Comparison of ENCODE assay signal across 8 cellular contexts in the genomic region with DNA sequence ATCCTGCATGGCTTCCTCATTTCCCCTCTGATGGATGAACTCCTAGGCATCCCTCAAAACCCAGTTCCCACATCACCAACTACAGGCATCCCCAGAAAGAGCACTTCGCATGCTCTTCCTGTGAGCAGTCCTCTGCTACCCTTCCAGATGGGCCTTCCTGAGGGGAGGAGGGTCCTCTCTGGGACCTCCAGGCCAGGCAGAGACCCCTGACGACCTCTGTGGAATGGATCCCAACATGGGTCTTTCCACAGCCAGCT. TPM values are rescaled to one million over a fixed set of nuclear protein-coding genes. Genes with fewer than 3 reads are reported as not detected.
A peak's percentile ranks its signal among the peaks of the same experiment; 100 is the strongest.
DNase-seq lines count a peak whose midpoint lies in the region; ATAC-seq and TF ChIP-seq lines count a peak whose summit lies in the region.

No MANE protein-coding gene starts in this region.

- H3K9me3 Mint-ChIP-seq in MCF 10A (ENCODE audit: unreplicated experiment) (no peaks in the 10 kb centered on the region), naive B cell (no peaks in the 10 kb centered on the region)

- CTCF ChIA-PET in MCF 10A (lab: Yijun Ruan, JAX) = interaction anchor here (0.7 to 1.3 kb wide), 2 partner anchors 26 to 181 kb away, joined by 3 read pairs; no protein-coding TSS in a partner anchor

- no peak for TF ChIP-seq CTCF in AG09309 (IDR thresholded peaks at IDR 0.05; ENCODE audit: control insufficient read depth, insufficient read depth, low read depth, low read length, missing control alignments)
- no peak for TF ChIP-seq CTCF in MCF 10A (IDR thresholded peaks at IDR 0.05; ENCODE audit: unreplicated experiment)

- H3K27me3 Mint-ChIP-seq in MCF 10A (ENCODE audit: insufficient read depth, unreplicated experiment) = no peaks in the 10 kb centered on the region
- H3K27me3 Mint-ChIP-seq in naive B cell = no peaks in the 10 kb centered on the region

- DNase-seq in AG09309 (ENCODE audit: low read depth) (no peak), MCF 10A (ENCODE audit: unreplicated experiment) (no peak), naive B cell (no peak), NCI-H524 treated with DMSO at 0.1 percent for 48 hours (lab: John Stamatoyannopoulos, UW) (no peak), posterior vena cava (ENCODE audit: low spot score) (no peak), NCI-H2081 treated with DMSO at 0.1 percent for 48 hours (lab: John Stamatoyannopoulos, UW) (no peak)
- DNase-seq in Jurkat, Clone E6-1 (ENCODE audit: low read depth, low spot score) = no peak

- peak overlapping the region; percentile 72 for H3K4me3 ChIP-seq in AG09309 (ENCODE audit: control insufficient read depth, low read depth, low read length)
- peak overlapping the region; percentile 72; the same call in 1 of the 2 replicates for H3K4me3 ChIP-seq in Jurkat, Clone E6-1 (ENCODE audit: low read length)

- H3K4me3 Mint-ChIP-seq in MCF 10A (ENCODE audit: unreplicated experiment) = peak overlapping the region; percentile 85
- H3K4me3 Mint-ChIP-seq in naive B cell = peak overlapping the region in 7 of 8 donors; percentile 79 to 94 (median 87)

- POLR2A ChIA-PET in MCF 10A (lab: Yijun Ruan, JAX) = interaction anchor here (1.9 kb wide), 1 partner anchor 41 kb away, joined by 10 read pairs; a partner anchor contains a TSS

- H3K4me1 Mint-ChIP-seq in MCF 10A (ENCODE audit: insufficient read depth, unreplicated experiment) (peaks cover 33% of the 10 kb centered on the region), naive B cell (peaks cover 49 to 54% (median 51%) of the 10 kb centered on the region in 3 donors)

- no TSS peak for BruUV-seq in MCF 10A (replicated peaks; lab: Mats Ljungman, UMichigan)

- ATAC-seq in naive B cell (ENCODE audit: low read depth in 2 of 2) (no peak), GM21528 (IDR thresholded peaks at IDR 0.05; ENCODE audit: low FRiP score, unreplicated experiment) (no peak)

- H3K27ac Mint-ChIP-seq in MCF 10A (ENCODE audit: low read depth, unreplicated experiment) (peak overlapping the region; percentile 75), naive B cell (peak overlapping the region in 2 of 6 donors; percentile 43 to 86)

- intact Hi-C loops in MCF 10A (cut with micrococcal nuclease) (no loop called here), posterior vena cava (cut with DNase I) (no loop called here)

- H3K36me3 Mint-ChIP-seq in MCF 10A (ENCODE audit: insufficient read depth, unreplicated experiment) (peaks cover 5% of the 10 kb centered on the region), naive B cell (no peaks in the 10 kb centered on the region)

RNA-seq across cellular contexts. Expression of a gene that starts 1.9 kb away (rescaled TPM):
- 149 TPM for polyA plus RNA-seq in Jurkat, Clone E6-1 (2012; ENCODE audit: insufficient read depth, insufficient read length)
- 83.3 and 96.3 TPM in 2 replicates for total RNA-seq in MCF 10A (2022)
- polyA plus RNA-seq in naive B cell (ENCODE audit: low read depth in 6 of 6) = 10 to 100 TPM in 5 of 6 donors, 1 to 10 TPM in 1; 6.3 to 22.0 (median 14.1) TPM
- total RNA-seq in posterior vena cava = 100 to 1,000 TPM; 115 to 143 TPM

RNA-seq across cellular contexts. Expression of a gene that starts 7.3 kb away (rescaled TPM):
- 4.2 TPM for polyA plus RNA-seq in Jurkat, Clone E6-1 (2012; ENCODE audit: insufficient read depth, insufficient read length)
- total RNA-seq in MCF 10A (2022) = 1.0 and 1.2 TPM in 2 replicates
- polyA plus RNA-seq in naive B cell (ENCODE audit: low read depth in 6 of 6) = 1 to 10 TPM in 4 of 6 donors, under 1 TPM in 2; 0.84 to 1.9 (median 1.2) TPM
- total RNA-seq in posterior vena cava = 1 to 10 TPM; 3.3 to 3.8 TPM

RNA-seq across cellular contexts. Expression of a gene that starts 40.7 kb away (rescaled TPM):
- polyA plus RNA-seq in Jurkat, Clone E6-1 (2012; ENCODE audit: insufficient read depth, insufficient read length) = 269 TPM
- total RNA-seq in MCF 10A (2022) = 63.3 and 72.7 TPM in 2 replicates
- polyA plus RNA-seq in naive B cell (ENCODE audit: low read depth in 6 of 6) = 100 to 1,000 TPM; 191 to 266 (median 227) TPM
- total RNA-seq in posterior vena cava = 10 to 100 TPM; 58.3 to 66.1 TPM
